Comparison of ENCODE assay signal across 1 cellular context in genomic region chr11:288328-289144, GRCh38.
TF ChIP-seq lines count a peak whose summit lies in the region.

Gene PGGHG (plus strand): TSS chr11:289126. CDS start chr11:289817, 691 bp downstream.

TF ChIP-seq in HepG2, 621 proteins besides CTCF, POLR2A, EP300 and RAD21 (continued from another document and continues in another):
- no peak for TF ChIP-seq ZNF280D (CRISPR knock-in tag; IDR thresholded peaks at IDR 0.05)
- TF ChIP-seq ZNF432 (CRISPR knock-in tag; IDR thresholded peaks at IDR 0.05; ENCODE audit: borderline replicate concordance), result no peak
- no peak for TF ChIP-seq ZNF572 (CRISPR knock-in tag; IDR thresholded peaks at IDR 0.05)
- no peak for TF ChIP-seq ZNF800 (CRISPR knock-in tag; IDR thresholded peaks at IDR 0.05)
- no peak for TF ChIP-seq ZKSCAN5 (CRISPR knock-in tag; IDR thresholded peaks at IDR 0.05)
- no peak for TF ChIP-seq THRA (CRISPR knock-in tag; IDR thresholded peaks at IDR 0.05; ENCODE audit: borderline replicate concordance)
- TF ChIP-seq MEIS1 (CRISPR knock-in tag; IDR thresholded peaks at IDR 0.05; ENCODE audit: borderline replicate concordance), result no peak
- no peak for TF ChIP-seq HDAC1 (CRISPR knock-in tag; IDR thresholded peaks at IDR 0.05)
- TF ChIP-seq KLF9 (CRISPR knock-in tag; IDR thresholded peaks at IDR 0.05; ENCODE audit: low read depth), result no peak
- TF ChIP-seq ZNF12 (CRISPR knock-in tag; IDR thresholded peaks at IDR 0.05), result no peak
- no peak for TF ChIP-seq GATA4 (IDR thresholded peaks at IDR 0.05; ENCODE audit: borderline replicate concordance, low read depth)
- TF ChIP-seq MYC (CRISPR knock-in tag; IDR thresholded peaks at IDR 0.05; ENCODE audit: borderline replicate concordance), result no peak
- TF ChIP-seq ZNF839 (CRISPR knock-in tag; IDR thresholded peaks at IDR 0.05; ENCODE audit: borderline replicate concordance), result no peak
- TF ChIP-seq ZNF687 (CRISPR knock-in tag; IDR thresholded peaks at IDR 0.05), result peak; percentile 55; the same call in 1 of the 2 replicates
- no peak for TF ChIP-seq ZNF564 (CRISPR knock-in tag; IDR thresholded peaks at IDR 0.05)
- TF ChIP-seq, protein P1, sequence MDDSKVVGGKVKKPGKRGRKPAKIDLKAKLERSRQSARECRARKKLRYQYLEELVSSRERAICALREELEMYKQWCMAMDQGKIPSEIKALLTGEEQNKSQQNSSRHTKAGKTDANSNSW (CRISPR knock-in tag; IDR thresholded peaks at IDR 0.05; ENCODE audit: borderline replicate concordance), result no peak
- no peak for TF ChIP-seq AGO2 (optimal IDR thresholded peaks at IDR 0.05; ENCODE audit: low read depth, low read length)
- 0 out of 2 replicates have a peak, but pooled peaks have one; percentile 30 for TF ChIP-seq ZNF160 (CRISPR knock-in tag; IDR thresholded peaks at IDR 0.05)
- TF ChIP-seq SMAD1 (CRISPR knock-in tag; IDR thresholded peaks at IDR 0.05; ENCODE audit: borderline replicate concordance, low read depth), result no peak
- no peak for TF ChIP-seq ZNF589 (CRISPR knock-in tag; conservative IDR thresholded peaks at IDR 0.05)
- TF ChIP-seq MED13 (CRISPR knock-in tag; IDR thresholded peaks at IDR 0.05), result no peak
- TF ChIP-seq ADNP (CRISPR knock-in tag; IDR thresholded peaks at IDR 0.05), result no peak
- TF ChIP-seq, protein P2, sequence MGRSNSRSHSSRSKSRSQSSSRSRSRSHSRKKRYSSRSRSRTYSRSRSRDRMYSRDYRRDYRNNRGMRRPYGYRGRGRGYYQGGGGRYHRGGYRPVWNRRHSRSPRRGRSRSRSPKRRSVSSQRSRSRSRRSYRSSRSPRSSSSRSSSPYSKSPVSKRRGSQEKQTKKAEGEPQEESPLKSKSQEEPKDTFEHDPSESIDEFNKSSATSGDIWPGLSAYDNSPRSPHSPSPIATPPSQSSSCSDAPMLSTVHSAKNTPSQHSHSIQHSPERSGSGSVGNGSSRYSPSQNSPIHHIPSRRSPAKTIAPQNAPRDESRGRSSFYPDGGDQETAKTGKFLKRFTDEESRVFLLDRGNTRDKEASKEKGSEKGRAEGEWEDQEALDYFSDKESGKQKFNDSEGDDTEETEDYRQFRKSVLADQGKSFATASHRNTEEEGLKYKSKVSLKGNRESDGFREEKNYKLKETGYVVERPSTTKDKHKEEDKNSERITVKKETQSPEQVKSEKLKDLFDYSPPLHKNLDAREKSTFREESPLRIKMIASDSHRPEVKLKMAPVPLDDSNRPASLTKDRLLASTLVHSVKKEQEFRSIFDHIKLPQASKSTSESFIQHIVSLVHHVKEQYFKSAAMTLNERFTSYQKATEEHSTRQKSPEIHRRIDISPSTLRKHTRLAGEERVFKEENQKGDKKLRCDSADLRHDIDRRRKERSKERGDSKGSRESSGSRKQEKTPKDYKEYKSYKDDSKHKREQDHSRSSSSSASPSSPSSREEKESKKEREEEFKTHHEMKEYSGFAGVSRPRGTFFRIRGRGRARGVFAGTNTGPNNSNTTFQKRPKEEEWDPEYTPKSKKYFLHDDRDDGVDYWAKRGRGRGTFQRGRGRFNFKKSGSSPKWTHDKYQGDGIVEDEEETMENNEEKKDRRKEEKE (IDR thresholded peaks at IDR 0.05), result no peak
- TF ChIP-seq HIVEP1 (CRISPR knock-in tag; IDR thresholded peaks at IDR 0.05), result no peak
- no peak for TF ChIP-seq FOXK1 (CRISPR knock-in tag; IDR thresholded peaks at IDR 0.05; ENCODE audit: borderline replicate concordance, low read depth)
- no peak for TF ChIP-seq NFIB (CRISPR knock-in tag; IDR thresholded peaks at IDR 0.05; ENCODE audit: borderline replicate concordance)
- no peak for TF ChIP-seq ESRRA (CRISPR knock-in tag; IDR thresholded peaks at IDR 0.05; ENCODE audit: low read depth)
- no peak for TF ChIP-seq ARHGAP35 (CRISPR knock-in tag; IDR thresholded peaks at IDR 0.05; ENCODE audit: borderline replicate concordance)
- 0 out of 2 replicates have a peak, but pooled peaks have one; percentile 39 for TF ChIP-seq ZNF605 (CRISPR knock-in tag; IDR thresholded peaks at IDR 0.05)
- TF ChIP-seq KLF12 (CRISPR knock-in tag; IDR thresholded peaks at IDR 0.05; ENCODE audit: borderline replicate concordance), result no peak
- TF ChIP-seq ZNF75D (CRISPR knock-in tag; IDR thresholded peaks at IDR 0.05; ENCODE audit: borderline replicate concordance), result no peak
- TF ChIP-seq, protein P3, sequence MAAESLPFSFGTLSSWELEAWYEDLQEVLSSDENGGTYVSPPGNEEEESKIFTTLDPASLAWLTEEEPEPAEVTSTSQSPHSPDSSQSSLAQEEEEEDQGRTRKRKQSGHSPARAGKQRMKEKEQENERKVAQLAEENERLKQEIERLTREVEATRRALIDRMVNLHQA (CRISPR knock-in tag; IDR thresholded peaks at IDR 0.05), result no peak
- TF ChIP-seq ZNF780A (CRISPR knock-in tag; IDR thresholded peaks at IDR 0.05), result no peak
- no peak for TF ChIP-seq USF2 (IDR thresholded peaks at IDR 0.05; ENCODE audit: low read depth, low read length)
- TF ChIP-seq USF2 (CRISPR knock-in tag; IDR thresholded peaks at IDR 0.05; ENCODE audit: borderline replicate concordance), result no peak
- no peak for TF ChIP-seq ZNF747 (CRISPR knock-in tag; IDR thresholded peaks at IDR 0.05; ENCODE audit: borderline replicate concordance)
- TF ChIP-seq ZFY (CRISPR knock-in tag; IDR thresholded peaks at IDR 0.05), result peak; percentile 8; the same call in 1 of the 2 replicates
- TF ChIP-seq TEAD2 (CRISPR knock-in tag; IDR thresholded peaks at IDR 0.05), result no peak
- TF ChIP-seq ZNF225 (CRISPR knock-in tag; IDR thresholded peaks at IDR 0.05), result 0 out of 2 replicates have a peak, but pooled peaks have one; percentile 30
- no peak for TF ChIP-seq ZSCAN20 (CRISPR knock-in tag; IDR thresholded peaks at IDR 0.05; ENCODE audit: borderline replicate concordance)
- no peak for TF ChIP-seq DMAP1 (CRISPR knock-in tag; IDR thresholded peaks at IDR 0.05)
- no peak for TF ChIP-seq NRL (CRISPR knock-in tag; IDR thresholded peaks at IDR 0.05; ENCODE audit: borderline replicate concordance)
- TF ChIP-seq XRCC5 (optimal IDR thresholded peaks at IDR 0.05; ENCODE audit: low read length), result no peak
- no peak for TF ChIP-seq KDM4B (CRISPR knock-in tag; IDR thresholded peaks at IDR 0.05)
- TF ChIP-seq PLRG1 (conservative IDR thresholded peaks at IDR 0.05), result no peak
- TF ChIP-seq YEATS4 (CRISPR knock-in tag; IDR thresholded peaks at IDR 0.05; ENCODE audit: borderline replicate concordance), result 0 out of 2 replicates have a peak, but pooled peaks have one; percentile 41
- no peak for TF ChIP-seq TOE1 (CRISPR knock-in tag; IDR thresholded peaks at IDR 0.05)
- no peak for TF ChIP-seq SMARCE1 (IDR thresholded peaks at IDR 0.05; ENCODE audit: borderline replicate concordance)
- 0 out of 2 replicates have a peak, but pooled peaks have one; percentile 45 for TF ChIP-seq EZH2 (conservative IDR thresholded peaks at IDR 0.05; ENCODE audit: low read depth, low read length)
